17 cellular contexts compared by ENCODE assay signal in genomic region chr11:1226226-1226961, GRCh38. TPM values are rescaled to one million over a fixed set of nuclear protein-coding genes. Genes with fewer than 3 reads are reported as not detected.
DNase-seq lines count a peak whose midpoint lies in the region; ATAC-seq, FAIRE-seq and TF ChIP-seq lines count a peak whose summit lies in the region.
"Had no signal": no experiment of that assay in that cellular context is flagged by ENCODE, and none has a peak within 500 bp of the region (broad histone marks: within the 10 kb centered on the region; RNA-seq: fewer than 3 reads in every experiment).

No MANE protein-coding gene starts in this region.

- no peak overlapping the region for H3K27ac Mint-ChIP-seq in activated naive CD4-positive, alpha-beta T cell treated with anti-CD3 and anti-CD28 coated beads, Interleukin-2, amount 10 ng/mL, durations not matched to agents 7 days and 5 days
- no peak overlapping the region for H3K27ac Mint-ChIP-seq in activated naive CD4-positive, alpha-beta T cell treated with anti-CD3 and anti-CD28 coated beads for 36 hours

- in situ Hi-C loops in transverse colon (cut with MboI; ENCODE audit: low pct_ligation_motif_present in 1 of 4, low pct_unique_long_range_greater_than_20kb in 1 of 4, low sequenced_read_pairs in 3 of 4): no loop called here

- ATAC-seq in RWPE2 (ENCODE audit: low read depth) (no peak), GM19455 (IDR thresholded peaks at IDR 0.05; ENCODE audit: unreplicated experiment) (no peak)

- no peaks in the 10 kb centered on the region for H3K4me1 Mint-ChIP-seq in activated naive CD4-positive, alpha-beta T cell treated with anti-CD3 and anti-CD28 coated beads, Interleukin-2, amount 10 ng/mL, durations not matched to agents 7 days and 5 days
- no peaks in the 10 kb centered on the region for H3K4me1 Mint-ChIP-seq in activated naive CD4-positive, alpha-beta T cell treated with anti-CD3 and anti-CD28 coated beads for 36 hours (ENCODE audit: low read depth)
- H3K4me1 Mint-ChIP-seq: central memory CD8-positive, alpha-beta T cell had no signal

- TF ChIP-seq CTCF in RWPE2 (IDR thresholded peaks at IDR 0.05; ENCODE audit: poor library complexity, severe bottlenecking) (no peak), kidney (IDR thresholded peaks at IDR 0.05; ENCODE audit: borderline replicate concordance, extremely low read depth, insufficient read depth) (no peak), transverse colon (IDR thresholded peaks at IDR 0.05) (no peak)

- no peaks in the 10 kb centered on the region for H3K36me3 Mint-ChIP-seq in activated naive CD4-positive, alpha-beta T cell treated with anti-CD3 and anti-CD28 coated beads, Interleukin-2, amount 10 ng/mL, durations not matched to agents 7 days and 5 days
- no peaks in the 10 kb centered on the region for H3K36me3 Mint-ChIP-seq in activated naive CD4-positive, alpha-beta T cell treated with anti-CD3 and anti-CD28 coated beads for 36 hours (ENCODE audit: low read depth)

- 77% methylated on average over 40 of the region's 41 CpGs; no CpG with 5 or more reads in 1 of the 2 donors for WGBS in transverse colon (ENCODE audit: low coverage in 1 of 2), 2 donors

- no peaks in the 10 kb centered on the region for H3K9me3 Mint-ChIP-seq in activated naive CD4-positive, alpha-beta T cell treated with anti-CD3 and anti-CD28 coated beads, Interleukin-2, amount 10 ng/mL, durations not matched to agents 7 days and 5 days
- H3K9me3 Mint-ChIP-seq in activated naive CD4-positive, alpha-beta T cell treated with anti-CD3 and anti-CD28 coated beads for 36 hours: no peaks in the 10 kb centered on the region
- H3K9me3 Mint-ChIP-seq: central memory CD8-positive, alpha-beta T cell had no signal

- no peaks in the 10 kb centered on the region for H3K9me3 ChIP-seq in RWPE2 (ENCODE audit: severe bottlenecking)
- H3K9me3 ChIP-seq in kidney (ENCODE audit: control insufficient read depth in 1 of 2, low read length in 2 of 2): no peaks in the 10 kb centered on the region
- H3K9me3 ChIP-seq in transverse colon: no peaks in the 10 kb centered on the region
- H3K9me3 ChIP-seq: heart right ventricle, thyroid gland had no signal

- CTCF ChIA-PET in activated naive CD4-positive, alpha-beta T cell treated with anti-CD3 and anti-CD28 coated beads, Interleukin-2, amount 10 ng/mL, durations not matched to agents 7 days and 5 days (lab: Charles Lee): no interaction called here
- CTCF ChIA-PET in activated naive CD4-positive, alpha-beta T cell treated with anti-CD3 and anti-CD28 coated beads for 36 hours (lab: Charles Lee): no interaction called here

- TF ChIP-seq POLR2A in transverse colon (IDR thresholded peaks at IDR 0.05): no peak

- peak; percentile 18 for DNase-seq in activated naive CD4-positive, alpha-beta T cell treated with anti-CD3 and anti-CD28 coated beads, Interleukin-2, amount 10 ng/mL, durations not matched to agents 7 days and 5 days
- DNase-seq in activated naive CD4-positive, alpha-beta T cell treated with anti-CD3 and anti-CD28 coated beads for 36 hours: no peak
- DNase-seq in RWPE2 (ENCODE audit: low spot score) (peak; percentile 53), kidney (peak; percentile 70), transverse colon (peak; percentile 17), anterior cingulate cortex (lab: John Stamatoyannopoulos, UW) (no peak), DMS79 (lab: John Stamatoyannopoulos, UW) (no peak)
- DNase-seq: activated naive CD4-positive, alpha-beta T cell treated with anti-CD3 and anti-CD28 coated beads, Interleukin-2, amount 50 U/mL, for 16 hours; NCI-H510A; thyroid gland had no signal

- FAIRE-seq in kidney (lab: Jason Lieb, UNC): no peak

- H3K4me3 Mint-ChIP-seq in activated naive CD4-positive, alpha-beta T cell treated with anti-CD3 and anti-CD28 coated beads, Interleukin-2, amount 10 ng/mL, durations not matched to agents 7 days and 5 days: no peak overlapping the region
- no peak overlapping the region for H3K4me3 Mint-ChIP-seq in activated naive CD4-positive, alpha-beta T cell treated with anti-CD3 and anti-CD28 coated beads for 36 hours
- H3K4me3 Mint-ChIP-seq: central memory CD8-positive, alpha-beta T cell had no signal

- H3K27me3 Mint-ChIP-seq in activated naive CD4-positive, alpha-beta T cell treated with anti-CD3 and anti-CD28 coated beads, Interleukin-2, amount 10 ng/mL, durations not matched to agents 7 days and 5 days: peaks cover 3% of the 10 kb centered on the region
- peaks cover 4% of the 10 kb centered on the region for H3K27me3 Mint-ChIP-seq in activated naive CD4-positive, alpha-beta T cell treated with anti-CD3 and anti-CD28 coated beads for 36 hours (ENCODE audit: low read depth)

- intact Hi-C loops in activated naive CD4-positive, alpha-beta T cell treated with anti-CD3 and anti-CD28 coated beads for 36 hours (cut with micrococcal nuclease): no loop called here
- intact Hi-C loops in kidney (cut with DNase I): no loop called here
- intact Hi-C loops in transverse colon (cut with DNase I; ENCODE audit: low total_unique reads): no loop called here

- H3K36me3 ChIP-seq in RWPE2 (ENCODE audit: low read depth) (no peaks in the 10 kb centered on the region), kidney (ENCODE audit: control insufficient read depth in 1 of 2, insufficient read depth in 2 of 2, low read length in 2 of 2) (no peaks in the 10 kb centered on the region), transverse colon (no peaks in the 10 kb centered on the region)
- H3K36me3 ChIP-seq: heart right ventricle, thyroid gland had no signal

- H3K4me3 ChIP-seq in RWPE2 (ENCODE audit: severe bottlenecking): no peak overlapping the region
- H3K4me3 ChIP-seq in kidney (ENCODE audit: low read length in 2 of 2): no peak overlapping the region
- no peak overlapping the region for H3K4me3 ChIP-seq in transverse colon
- H3K4me3 ChIP-seq: heart right ventricle, thyroid gland had no signal

- no peak overlapping the region for H3K9ac ChIP-seq in kidney (ENCODE audit: low read length in 2 of 2)

- H3K27ac ChIP-seq in RWPE2 (ENCODE audit: poor library complexity, severe bottlenecking) (no peak overlapping the region), kidney (ENCODE audit: low read depth in 2 of 2, low read length in 2 of 2) (no peak overlapping the region), transverse colon (peak overlapping the region in 1 of 4 donors; percentile 6)
- H3K27ac ChIP-seq: epithelial cell of prostate, heart right ventricle, thyroid gland had no signal

- H3K4me1 ChIP-seq in RWPE2 (ENCODE audit: insufficient read depth, poor library complexity, severe bottlenecking) (no peaks in the 10 kb centered on the region), kidney (ENCODE audit: control insufficient read depth in 1 of 2, insufficient read depth in 1 of 2, low read depth in 1 of 2, low read length in 2 of 2) (no peaks in the 10 kb centered on the region), transverse colon (peaks cover 0 to 49% (median 37%) of the 10 kb centered on the region in 4 donors)
- H3K4me1 ChIP-seq: heart right ventricle, thyroid gland had no signal

- H3K27me3 ChIP-seq in RWPE2 (ENCODE audit: insufficient read depth, poor library complexity, severe bottlenecking): peaks cover 35% of the 10 kb centered on the region
- H3K27me3 ChIP-seq in transverse colon: peaks cover 16% of the 10 kb centered on the region
- H3K27me3 ChIP-seq: thyroid gland had no signal

- no peak for TF ChIP-seq EP300 in transverse colon (IDR thresholded peaks at IDR 0.05; ENCODE audit: low read depth)

RNA-seq across cellular contexts. Expression of gene MUC5B, which starts 3.5 kb away (rescaled TPM):
- not detected for total RNA-seq in activated naive CD4-positive, alpha-beta T cell treated with anti-CD3 and anti-CD28 coated beads for 36 hours
- total RNA-seq in kidney (0.38 TPM), transverse colon (100 to 1,000 TPM in 2 of 4 donors, 10 to 100 TPM in 2; 58.0 to 825 (median 85.6) TPM)
- not detected for polyA plus RNA-seq in kidney (ENCODE audit: insufficient read depth, low read depth, low replicate concordance)
- total RNA-seq: activated CD8-positive, alpha-beta memory T cell treated with anti-CD3 and anti-CD28 coated beads for 36 hours; heart right ventricle; IMR-90; RPMI7951; thyroid gland had no signal
- polyA plus RNA-seq: heart right ventricle, IMR-90 had no signal

Comparison
In these comparisons a context has a peak if more than half of its experiments do, and no peak if none do; other contexts are left out.
1. DNase-seq: peak in activated naive CD4-positive, alpha-beta T cell treated with anti-CD3 and anti-CD28 coated beads, Interleukin-2, amount 10 ng/mL, durations not matched to agents 7 days and 5 days (single experiment), RWPE2 (single experiment), kidney (single experiment) and transverse colon (single experiment); none in activated naive CD4-positive, alpha-beta T cell treated with anti-CD3 and anti-CD28 coated beads for 36 hours (single experiment), anterior cingulate cortex (0 of 58) and DMS79 (single experiment).
2. RNA of gene MUC5B, which starts 3.5 kb away (total RNA-seq): 58.0 to 825 TPM in transverse colon; 0.38 TPM in kidney (single experiment) and not detected in activated naive CD4-positive, alpha-beta T cell treated with anti-CD3 and anti-CD28 coated beads for 36 hours; every median in the first group is over 10 times any median in the second.